ENCODE assay signal across 1 cellular context in the genomic region with DNA sequence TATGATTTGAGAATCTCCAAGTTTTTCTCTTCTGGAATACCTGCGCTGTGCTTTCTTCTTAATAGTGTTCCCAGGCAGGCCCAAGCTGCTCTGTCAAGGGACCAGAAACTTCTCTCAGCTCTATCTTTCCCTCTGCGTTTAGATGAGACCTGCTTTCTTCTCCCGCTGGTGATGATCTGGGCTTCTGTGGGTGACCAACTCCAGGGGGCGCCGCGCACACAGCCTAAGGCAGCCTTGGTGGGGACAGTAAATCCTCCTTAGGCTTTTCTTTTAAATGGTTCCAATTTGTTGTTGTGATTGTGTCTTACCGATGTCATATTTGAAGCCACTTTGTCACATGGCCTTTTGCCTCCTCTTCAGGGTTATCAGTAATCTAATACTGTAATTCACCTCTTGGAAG.
TF ChIP-seq lines count a peak whose summit lies in the region.

No MANE protein-coding gene starts in this region.

TF ChIP-seq in HCT116, 20 proteins besides CTCF, POLR2A, EP300 and RAD21 (continued from another document):
- TF ChIP-seq SRF (IDR thresholded peaks at IDR 0.05; ENCODE audit: low read depth) = no peak
- no peak for TF ChIP-seq TCF7L2 (IDR thresholded peaks at IDR 0.05; ENCODE audit: borderline replicate concordance, extremely low read depth, insufficient read depth, insufficient read length)
- TF ChIP-seq JUND (IDR thresholded peaks at IDR 0.05) = no peak
- no peak for TF ChIP-seq SIN3A (IDR thresholded peaks at IDR 0.05; ENCODE audit: low read depth)
- TF ChIP-seq CEBPB (IDR thresholded peaks at IDR 0.05; ENCODE audit: low read depth) = no peak
- no peak for TF ChIP-seq EGR1 (IDR thresholded peaks at IDR 0.05; ENCODE audit: low read depth)
- TF ChIP-seq, protein P1, sequence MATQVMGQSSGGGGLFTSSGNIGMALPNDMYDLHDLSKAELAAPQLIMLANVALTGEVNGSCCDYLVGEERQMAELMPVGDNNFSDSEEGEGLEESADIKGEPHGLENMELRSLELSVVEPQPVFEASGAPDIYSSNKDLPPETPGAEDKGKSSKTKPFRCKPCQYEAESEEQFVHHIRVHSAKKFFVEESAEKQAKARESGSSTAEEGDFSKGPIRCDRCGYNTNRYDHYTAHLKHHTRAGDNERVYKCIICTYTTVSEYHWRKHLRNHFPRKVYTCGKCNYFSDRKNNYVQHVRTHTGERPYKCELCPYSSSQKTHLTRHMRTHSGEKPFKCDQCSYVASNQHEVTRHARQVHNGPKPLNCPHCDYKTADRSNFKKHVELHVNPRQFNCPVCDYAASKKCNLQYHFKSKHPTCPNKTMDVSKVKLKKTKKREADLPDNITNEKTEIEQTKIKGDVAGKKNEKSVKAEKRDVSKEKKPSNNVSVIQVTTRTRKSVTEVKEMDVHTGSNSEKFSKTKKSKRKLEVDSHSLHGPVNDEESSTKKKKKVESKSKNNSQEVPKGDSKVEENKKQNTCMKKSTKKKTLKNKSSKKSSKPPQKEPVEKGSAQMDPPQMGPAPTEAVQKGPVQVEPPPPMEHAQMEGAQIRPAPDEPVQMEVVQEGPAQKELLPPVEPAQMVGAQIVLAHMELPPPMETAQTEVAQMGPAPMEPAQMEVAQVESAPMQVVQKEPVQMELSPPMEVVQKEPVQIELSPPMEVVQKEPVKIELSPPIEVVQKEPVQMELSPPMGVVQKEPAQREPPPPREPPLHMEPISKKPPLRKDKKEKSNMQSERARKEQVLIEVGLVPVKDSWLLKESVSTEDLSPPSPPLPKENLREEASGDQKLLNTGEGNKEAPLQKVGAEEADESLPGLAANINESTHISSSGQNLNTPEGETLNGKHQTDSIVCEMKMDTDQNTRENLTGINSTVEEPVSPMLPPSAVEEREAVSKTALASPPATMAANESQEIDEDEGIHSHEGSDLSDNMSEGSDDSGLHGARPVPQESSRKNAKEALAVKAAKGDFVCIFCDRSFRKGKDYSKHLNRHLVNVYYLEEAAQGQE (IDR thresholded peaks at IDR 0.05; ENCODE audit: low read depth) = no peak
